In the genomic region with DNA sequence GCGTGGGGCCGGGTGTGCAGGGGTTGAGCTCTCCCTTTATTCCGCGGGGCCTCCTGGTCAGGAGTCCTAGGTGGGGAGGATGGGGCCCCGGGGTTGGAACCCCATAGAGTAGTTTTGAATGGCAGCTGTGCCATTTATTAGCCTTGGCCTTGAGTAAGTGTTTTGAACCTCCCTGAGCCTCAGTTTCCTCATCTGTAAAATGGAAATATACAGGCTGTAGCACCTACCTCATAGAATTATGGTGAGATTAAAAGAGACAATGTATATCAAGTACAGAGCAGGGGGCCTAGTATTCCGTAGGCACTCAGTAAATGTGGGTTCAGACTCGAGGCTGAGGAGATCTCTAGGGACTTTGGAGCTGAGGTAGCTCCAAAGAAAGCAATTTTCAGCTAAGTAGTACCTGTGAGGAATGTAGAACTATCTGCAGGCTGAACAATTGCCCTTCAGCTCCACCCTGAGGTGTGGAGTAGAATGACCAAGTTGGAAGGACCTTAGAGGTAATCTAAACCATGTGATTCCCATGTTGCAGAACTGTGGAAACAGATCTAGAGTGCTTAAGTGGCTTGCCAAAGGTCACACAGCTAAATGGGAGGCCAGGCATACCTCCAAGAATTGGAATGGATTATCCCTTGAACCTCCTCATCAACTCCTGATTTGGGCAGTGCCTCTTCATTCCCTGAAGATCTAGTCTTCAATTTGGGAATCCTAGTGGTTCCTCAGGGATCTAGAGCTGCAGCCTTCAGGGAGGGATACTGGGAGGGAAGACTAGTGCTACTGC, we compare ENCODE assay signal across 8 cellular contexts. TPM values are rescaled to one million over a fixed set of nuclear protein-coding genes. Genes with fewer than 3 reads are reported as not detected.
DNase-seq lines count a peak whose midpoint lies in the region; ATAC-seq lines count a peak whose summit lies in the region.

No MANE protein-coding gene starts in this region.

- peak overlapping the region; percentile 7 for H3K9ac ChIP-seq in rectal smooth muscle tissue (ENCODE audit: low read length)

- no peaks in the 10 kb centered on the region for H3K27me3 ChIP-seq in rectal smooth muscle tissue (ENCODE audit: control insufficient read depth, insufficient read depth, low read length)

- no peak overlapping the region for H3K27ac ChIP-seq in rectal smooth muscle tissue (ENCODE audit: low read depth, low read length)

- ATAC-seq in GM19372 (IDR thresholded peaks at IDR 0.05; ENCODE audit: low read depth, unreplicated experiment) (peak; percentile 76), HG03460 (IDR thresholded peaks at IDR 0.05; ENCODE audit: unreplicated experiment) (peak; percentile 78), left cardiac atrium (peak; percentile 60 to 70)

- H3K4me1 ChIP-seq in rectal smooth muscle tissue (ENCODE audit: control insufficient read depth, insufficient read depth, low read length), result peaks cover 3% of the 10 kb centered on the region

- no peaks in the 10 kb centered on the region for H3K9me3 Mint-ChIP-seq in activated naive CD4-positive, alpha-beta T cell treated with anti-CD3 and anti-CD28 coated beads, Interleukin-2, amount 10 ng/mL, durations not matched to agents 7 days and 5 days

- H3K36me3 ChIP-seq in rectal smooth muscle tissue (ENCODE audit: control insufficient read depth, insufficient read depth, low read length), result no peaks in the 10 kb centered on the region

- H3K27me3 Mint-ChIP-seq in activated naive CD4-positive, alpha-beta T cell treated with anti-CD3 and anti-CD28 coated beads, Interleukin-2, amount 10 ng/mL, durations not matched to agents 7 days and 5 days, result no peaks in the 10 kb centered on the region

- peaks cover 2% of the 10 kb centered on the region for H3K36me3 Mint-ChIP-seq in activated naive CD4-positive, alpha-beta T cell treated with anti-CD3 and anti-CD28 coated beads, Interleukin-2, amount 10 ng/mL, durations not matched to agents 7 days and 5 days

- CTCF ChIA-PET in activated naive CD4-positive, alpha-beta T cell treated with anti-CD3 and anti-CD28 coated beads, Interleukin-2, amount 10 ng/mL, durations not matched to agents 7 days and 5 days (lab: Charles Lee), result interaction anchor here (0.6 to 5.1 kb wide), 44 partner anchors 10 to 331 kb away, joined by 3 to 34 read pairs (median 6); partner anchors contain the start of genes ART1, NUP98 and RHOG

- peak overlapping the region; percentile 85 for H3K4me3 ChIP-seq in rectal smooth muscle tissue (ENCODE audit: low read length)

- H3K4me3 Mint-ChIP-seq in activated naive CD4-positive, alpha-beta T cell treated with anti-CD3 and anti-CD28 coated beads, Interleukin-2, amount 10 ng/mL, durations not matched to agents 7 days and 5 days, result peak overlapping the region; percentile 93

- peaks cover 25% of the 10 kb centered on the region for H3K4me1 Mint-ChIP-seq in activated naive CD4-positive, alpha-beta T cell treated with anti-CD3 and anti-CD28 coated beads, Interleukin-2, amount 10 ng/mL, durations not matched to agents 7 days and 5 days

- DNase-seq in DMS153 (lab: John Stamatoyannopoulos, UW) (peak; percentile 13), NOMO-1 treated with DMSO at 0.1 percent for 48 hours (lab: John Stamatoyannopoulos, UW; ENCODE audit: unreplicated experiment) (peak; percentile 81), left cardiac atrium (no peak), DMS114 treated with DMSO at 0.1 percent for 48 hours (lab: John Stamatoyannopoulos, UW; ENCODE audit: unreplicated experiment) (no peak)
- DNase-seq in activated naive CD4-positive, alpha-beta T cell treated with anti-CD3 and anti-CD28 coated beads, Interleukin-2, amount 10 ng/mL, durations not matched to agents 7 days and 5 days, result peak; percentile 72

- peak overlapping the region; percentile 79 for H3K27ac Mint-ChIP-seq in activated naive CD4-positive, alpha-beta T cell treated with anti-CD3 and anti-CD28 coated beads, Interleukin-2, amount 10 ng/mL, durations not matched to agents 7 days and 5 days

- intact Hi-C loops in left cardiac atrium (cut with DNase I), result no loop called here

RNA-seq across cellular contexts. Expression of gene PGAP2, which starts 0.7 kb away (rescaled TPM):
- 10 to 100 TPM; 10.9 to 15.3 TPM for total RNA-seq in left cardiac atrium

RNA-seq across cellular contexts. Expression of gene NUP98, which starts 11.7 kb away (rescaled TPM):
- 10 to 100 TPM; 38.0 to 59.7 TPM for total RNA-seq in left cardiac atrium

RNA-seq across cellular contexts. Expression of gene RHOG, which starts 31.7 kb away (rescaled TPM):
- 10 to 100 TPM; 31.1 to 33.3 TPM for total RNA-seq in left cardiac atrium

RNA-seq across cellular contexts. Expression of gene STIM1, which starts 46.4 kb away (rescaled TPM):
- total RNA-seq in left cardiac atrium, result 10 to 100 TPM; 21.4 to 25.8 TPM

Comparison
In these comparisons a context has a peak if more than half of its experiments do, and no peak if none do; other contexts are left out.
1. DNase-seq: peak in DMS153 (single experiment), NOMO-1 treated with DMSO at 0.1 percent for 48 hours (single experiment) and activated naive CD4-positive, alpha-beta T cell treated with anti-CD3 and anti-CD28 coated beads, Interleukin-2, amount 10 ng/mL, durations not matched to agents 7 days and 5 days (single experiment); none in left cardiac atrium (single experiment) and DMS114 treated with DMSO at 0.1 percent for 48 hours (single experiment).
2. Peak in every context shown above with its lines, with median percentiles within 50 percentile points of each other: ATAC-seq.